8 cellular contexts compared by ENCODE assay signal in genomic region chr7:100088621-100089457, GRCh38. TPM values are rescaled to one million over a fixed set of nuclear protein-coding genes. Genes with fewer than 3 reads are reported as not detected.
DNase-seq lines count a peak whose midpoint lies in the region; ATAC-seq and TF ChIP-seq lines count a peak whose summit lies in the region.

COPS6 (plus strand) TSS chr7:100088969; CDS start chr7:100088991, 22 bp downstream.

- H3K9me3 Mint-ChIP-seq in activated CD4-positive, alpha-beta memory T cell treated with anti-CD3 and anti-CD28 coated beads, Interleukin-2, amount 10 ng/mL, durations not matched to agents 7 days and 5 days, result no peaks in the 10 kb centered on the region

- peaks cover 41% of the 10 kb centered on the region for H3K4me1 Mint-ChIP-seq in activated CD4-positive, alpha-beta memory T cell treated with anti-CD3 and anti-CD28 coated beads, Interleukin-2, amount 10 ng/mL, durations not matched to agents 7 days and 5 days

- H3K4me3 ChIP-seq in duodenal mucosa (ENCODE audit: low read depth in 1 of 2, low read length in 2 of 2) (peak within 1 kb of the TSS; percentile 95 to 98), lower leg skin (ENCODE audit: low read depth, poor library complexity, severe bottlenecking) (peak within 1 kb of the TSS; percentile 42)

- peaks cover 44% of the 10 kb centered on the region for H3K36me3 Mint-ChIP-seq in activated CD4-positive, alpha-beta memory T cell treated with anti-CD3 and anti-CD28 coated beads, Interleukin-2, amount 10 ng/mL, durations not matched to agents 7 days and 5 days (ENCODE audit: low read depth)

- H3K9ac ChIP-seq in duodenal mucosa (ENCODE audit: low read depth in 1 of 2, low read length in 2 of 2), result peak within 1 kb of the TSS; percentile 75 to 91

- ATAC-seq in HG02970 (IDR thresholded peaks at IDR 0.05; ENCODE audit: low FRiP score, unreplicated experiment) (peak; percentile 47), GM18870 (IDR thresholded peaks at IDR 0.05; ENCODE audit: unreplicated experiment) (no peak)

- H3K36me3 ChIP-seq in duodenal mucosa (ENCODE audit: control insufficient read depth in 1 of 2, insufficient read depth in 2 of 2, low read length in 2 of 2), result peaks cover 32 to 36% of the 10 kb centered on the region in 2 donors

- H3K4me3 Mint-ChIP-seq in activated CD4-positive, alpha-beta memory T cell treated with anti-CD3 and anti-CD28 coated beads, Interleukin-2, amount 10 ng/mL, durations not matched to agents 7 days and 5 days, result peak within 1 kb of the TSS; percentile 89

- CTCF ChIA-PET in activated CD4-positive, alpha-beta memory T cell treated with anti-CD3 and anti-CD28 coated beads, Interleukin-2, amount 10 ng/mL, durations not matched to agents 7 days and 5 days (lab: Charles Lee), result interaction anchor here (1.0 to 1.5 kb wide), 4 partner anchors 12 to 319 kb away, joined by 3 to 6 read pairs (median 4); partner anchors contain the start of genes AP4M1 and MCM7

- H3K9me3 ChIP-seq in duodenal mucosa (ENCODE audit: control insufficient read depth in 1 of 2, low read length in 2 of 2), result no peaks in the 10 kb centered on the region

- WGBS in lower leg skin, 2 donors, result 0% methylated on average over 38 to 62 of the region's 68 CpGs

- DNase-seq in GDM1 (lab: John Stamatoyannopoulos, UW) (peak; percentile 63), NCI-H526 (lab: John Stamatoyannopoulos, UW) (peak; percentile 45 to 91), lower leg skin (ENCODE audit: low spot score in 2 of 2) (peak; percentile 72 to 97)
- DNase-seq in activated CD4-positive, alpha-beta memory T cell treated with anti-CD3 and anti-CD28 coated beads, Interleukin-2, amount 10 ng/mL, durations not matched to agents 7 days and 5 days, result peak; percentile 85
- peak; percentile 76 to 90 for DNase-seq in stimulated activated CD4-positive, alpha-beta T cell treated with anti-CD3 and anti-CD28 coated beads, Interleukin-4, amount 100 ng/mL, for 4 hours

- H3K27ac ChIP-seq in duodenal mucosa (ENCODE audit: low read depth, low read length), result peak within 1 kb of the TSS; percentile 41

- TF ChIP-seq POLR2A in lower leg skin (IDR thresholded peaks at IDR 0.05), result peak in 1 of 2 donors; percentile 8

- intact Hi-C loops in lower leg skin (cut with DNase I; ENCODE audit: low total_unique reads), result no loop called here

- H3K4me1 ChIP-seq in duodenal mucosa (ENCODE audit: control insufficient read depth in 1 of 2, insufficient read depth in 2 of 2, low read length in 2 of 2), result peaks cover 16 to 17% of the 10 kb centered on the region in 2 donors

- H3K27ac Mint-ChIP-seq in activated CD4-positive, alpha-beta memory T cell treated with anti-CD3 and anti-CD28 coated beads, Interleukin-2, amount 10 ng/mL, durations not matched to agents 7 days and 5 days, result peak within 1 kb of the TSS; percentile 83

- H3K27me3 Mint-ChIP-seq in activated CD4-positive, alpha-beta memory T cell treated with anti-CD3 and anti-CD28 coated beads, Interleukin-2, amount 10 ng/mL, durations not matched to agents 7 days and 5 days, result no peaks in the 10 kb centered on the region

- POLR2A ChIA-PET in activated CD4-positive, alpha-beta memory T cell treated with anti-CD3 and anti-CD28 coated beads, Interleukin-2, amount 10 ng/mL, durations not matched to agents 7 days and 5 days (lab: Charles Lee), result interaction anchor here (0.7 to 11.1 kb wide), 8 partner anchors 9 to 74 kb away, joined by 3 to 169 read pairs (median 4); partner anchors contain the start of genes AP4M1, MBLAC1, MCM7 and ZKSCAN1

- TF ChIP-seq CTCF in lower leg skin (IDR thresholded peaks at IDR 0.05), result no peak

- no peaks in the 10 kb centered on the region for H3K27me3 ChIP-seq in duodenal mucosa (ENCODE audit: control insufficient read depth in 1 of 2, insufficient read depth in 2 of 2, low read length in 2 of 2)

RNA-seq across cellular contexts. Expression of gene COPS6, which starts in this region (rescaled TPM):
- 10 to 100 TPM; 81.7 to 86.3 TPM for total RNA-seq in activated CD4-positive, alpha-beta memory T cell treated with anti-CD3 and anti-CD28 coated beads, Interleukin-2, amount 10 ng/mL, durations not matched to agents 7 days and 5 days
- 10 to 100 TPM; 22.3 to 42.7 (median 30.0) TPM for total RNA-seq in lower leg skin
